Comparison of ENCODE assay signal across 12 cellular contexts in genomic region chr13:78589206-78589605, GRCh38. TPM values are rescaled to one million over a fixed set of nuclear protein-coding genes. Genes with fewer than 3 reads are reported as not detected.
DNase-seq lines count a peak whose midpoint lies in the region; ATAC-seq, FAIRE-seq and TF ChIP-seq lines count a peak whose summit lies in the region.
"Had no signal": no experiment of that assay in that cellular context is flagged by ENCODE, and none has a peak within 500 bp of the region (broad histone marks: within the 10 kb centered on the region; RNA-seq: fewer than 3 reads in every experiment).

No MANE protein-coding gene starts in this region.

- DNase-seq in A549 (ENCODE audit: low read depth in 1 of 2, low spot score in 1 of 2) = no peak
- peak; percentile 44 for DNase-seq in GM13977 (ENCODE audit: low spot score)
- DNase-seq in PC-3 = peak; percentile 48
- no peak for DNase-seq in foreskin keratinocyte
- DNase-seq in GF-D8 (lab: John Stamatoyannopoulos, UW) = no peak
- no peak for DNase-seq in midbrain (lab: John Stamatoyannopoulos, UW)
- DNase-seq: activated T-cell treated with anti-CD3 and anti-CD28 coated beads, Interleukin-2, amount 50 U/mL, for 4 hours; CD4-positive, CD25-positive, alpha-beta regulatory T cell; NCI-H2171 treated with DMSO at 0.1 percent for 48 hours had no signal

- no peak overlapping the region for H3K4me3 ChIP-seq in A549
- H3K4me3 ChIP-seq in PC-3 (ENCODE audit: low read length) = no peak overlapping the region
- H3K4me3 ChIP-seq: coronary artery had no signal

- no peak for TF ChIP-seq CTCF in A549 (IDR thresholded peaks at IDR 0.05)
- no peak for TF ChIP-seq CTCF in GM13977 (IDR thresholded peaks at IDR 0.05; ENCODE audit: extremely low read depth, insufficient read depth, missing control alignments)
- no peak for TF ChIP-seq CTCF in PC-3 (conservative IDR thresholded peaks at IDR 0.05; ENCODE audit: low read depth, low read length)
- no peak for TF ChIP-seq CTCF in foreskin keratinocyte (conservative IDR thresholded peaks at IDR 0.05)

- no peak overlapping the region for H3K4me2 ChIP-seq in A549
- no peak overlapping the region for H3K4me2 ChIP-seq in PC-3 (ENCODE audit: low read length)

- no peaks in the 10 kb centered on the region for H4K20me1 ChIP-seq in PC-3 (ENCODE audit: low read length)

- no peak for TF ChIP-seq RAD21 in A549 (conservative IDR thresholded peaks at IDR 0.05 in 1 of 2, IDR thresholded peaks at IDR 0.05 in 1 of 2)

- H3K79me2 ChIP-seq in PC-3 (ENCODE audit: low read length) = no peaks in the 10 kb centered on the region

- H3K9me2 ChIP-seq in PC-3 (replicated peaks; ENCODE audit: low read length) = no peaks in the 10 kb centered on the region

- in situ Hi-C loops in GM13977 (cut with MboI; ENCODE audit: low pct_unique_long_range_greater_than_20kb, low sequenced_read_pairs, unreplicated experiment) = no loop called here

- BruUV-seq in PC-3 (replicated peaks; lab: Mats Ljungman, UMichigan) = no TSS peak

- H3F3A ChIP-seq in PC-3 (ENCODE audit: low read length, unreplicated experiment) = no peaks in the 10 kb centered on the region

- peaks cover 34% of the 10 kb centered on the region for H3K27me3 ChIP-seq in PC-3 (ENCODE audit: low read length)
- peaks cover 87% of the 10 kb centered on the region for H3K27me3 ChIP-seq in foreskin keratinocyte

- no peak for FAIRE-seq in A549 (lab: Jason Lieb, UNC)

- ATAC-seq in A549 (no peak), PC-3 (no peak), foreskin keratinocyte (peak; percentile 51), HG02885 (IDR thresholded peaks at IDR 0.05; ENCODE audit: poor library complexity, unreplicated experiment) (no peak), HG03139 (IDR thresholded peaks at IDR 0.05; ENCODE audit: unreplicated experiment) (no peak)
- ATAC-seq: activated T-cell treated with anti-CD3 and anti-CD28 coated beads, Interleukin-2, amount 50 U/mL, for 4 hours had no signal

- H3K9me3 ChIP-seq in A549 (no peaks in the 10 kb centered on the region), PC-3 (ENCODE audit: low read length) (no peaks in the 10 kb centered on the region)

- H3K4me1 ChIP-seq in A549 (no peaks in the 10 kb centered on the region), PC-3 (ENCODE audit: insufficient read depth, low read length) (no peaks in the 10 kb centered on the region), foreskin keratinocyte (no peaks in the 10 kb centered on the region)

- no peak for TF ChIP-seq POLR2A in A549 (IDR thresholded peaks at IDR 0.05; ENCODE audit: low read length)

- no peak overlapping the region for H3K9ac ChIP-seq in PC-3 (ENCODE audit: low read length)

- CTCF ChIA-PET in A549 (lab: Yijun Ruan, JAX) = no interaction called here
- CTCF ChIA-PET in PC-3 (lab: Charles Lee) = no interaction called here

- WGBS in A549 (ENCODE audit: missing lambda C conversion rate) = 0% methylated on average over 7 of the region's 7 CpGs

- no peaks in the 10 kb centered on the region for H3K36me3 ChIP-seq in PC-3 (ENCODE audit: low read depth, low read length)

- POLR2A ChIA-PET in A549 (lab: Yijun Ruan, JAX) (no interaction called here), PC-3 (lab: Charles Lee; ENCODE audit: unreplicated experiment) (no interaction called here)

- intact Hi-C loops in PC-3 (cut with micrococcal nuclease) = no loop called here

- no peak overlapping the region for H2AFZ ChIP-seq in PC-3 (ENCODE audit: low read length)

- H3K27ac ChIP-seq in A549 (no peak overlapping the region), PC-3 (ENCODE audit: low read length) (no peak overlapping the region), foreskin keratinocyte (no peak overlapping the region)
- H3K27ac ChIP-seq: coronary artery had no signal

- no peak for TF ChIP-seq EP300 in A549 (IDR thresholded peaks at IDR 0.05)

TF ChIP-seq in A549, 52 proteins besides CTCF, POLR2A, EP300 and RAD21:
- TF ChIP-seq SMC3 (IDR thresholded peaks at IDR 0.05) (no peak), CHD4 (IDR thresholded peaks at IDR 0.05; ENCODE audit: borderline replicate concordance) (no peak), REST (IDR thresholded peaks at IDR 0.05) (peak; percentile 90), EHMT2 (IDR thresholded peaks at IDR 0.05; ENCODE audit: low read depth) (peak; percentile 84)

RNA-seq across cellular contexts. Expression of gene POU4F1, which starts 14.1 kb away (rescaled TPM):
- polyA plus RNA-seq in A549 (2011; rRNA removed) = 1.2 TPM in 2 replicates
- 0.36 and 0.49 TPM in 2 replicates for polyA plus RNA-seq in A549 (2012; cell fraction: cytosol; rRNA removed)
- 1.2 and 1.9 TPM in 2 replicates for polyA plus RNA-seq in A549 (2012; cell fraction: nucleus; rRNA removed)
- polyA plus RNA-seq in A549 (2017; fragmentation: RNase III; extraction: RNeasy Plus Mini Kit Qiagen cat#74134 plus additional on column Dnase treatment) = 1.4 to 1.6 TPM (median 1.5 TPM) in 3 replicates
- polyA minus RNA-seq in A549 (2011; rRNA and poly(A)+ RNA removed) = 0.19 and 0.25 TPM in 2 replicates
- not detected in 2 replicates for total RNA-seq in PC-3 (2014; rRNA removed)
- 0.03 TPM in 1 of 2 replicates, not detected in the other for total RNA-seq in foreskin keratinocyte
- not detected in 2 replicates for polyA plus RNA-seq in foreskin keratinocyte
- polyA plus RNA-seq: CD4-positive, CD25-positive, alpha-beta regulatory T cell had no signal

Comparison
In these comparisons a context has a peak if more than half of its experiments do, and no peak if none do; other contexts are left out.
1. DNase-seq: peak in GM13977 (single experiment) and PC-3 (single experiment); none in A549 (0 of 2), foreskin keratinocyte (0 of 2), GF-D8 (single experiment) and midbrain (single experiment).